In genomic region chrX:149927964-149928258, GRCh38 we compare ENCODE assay signal across 15 cellular contexts. TPM values are rescaled to one million over a fixed set of nuclear protein-coding genes. Genes with fewer than 3 reads are reported as not detected.
DNase-seq lines count a peak whose midpoint lies in the region; ATAC-seq, FAIRE-seq and TF ChIP-seq lines count a peak whose summit lies in the region.
"Not testable (repeated sequence)": the region's sequence is repeated elsewhere in the genome, so short reads cannot be mapped to it uniquely, and the experiment has no call there.
"Had no signal": no experiment of that assay in that cellular context is flagged by ENCODE, and none has a peak within 500 bp of the region (broad histone marks: within the 10 kb centered on the region; RNA-seq: fewer than 3 reads in every experiment).

No MANE protein-coding gene starts in this region.

- TF ChIP-seq POLR2A in GM12892 (IDR thresholded peaks at IDR 0.05; ENCODE audit: low read depth, low read length) = not testable (repeated sequence)

- not testable (repeated sequence) for H3K9me3 Mint-ChIP-seq in activated T-cell treated with anti-CD3 and anti-CD28 coated beads, Interleukin-2, amount 50 U/mL, for 72 hours; stimulated activated naive B cell treated with anti-CD40 and anti-IgM and Interleukin-4, amounts not matched to agents 10 μg/mL and 1 μg/mL and 100 μg/mL, for 72 hours

- DNase-seq in GM12892 (ENCODE audit: insufficient read length); activated T-cell treated with anti-CD3 and anti-CD28 coated beads, Interleukin-2, amount 50 U/mL, for 72 hours; stimulated activated naive B cell treated with anti-CD40 and anti-IgM and Interleukin-4, amounts not matched to agents 10 μg/mL and 1 μg/mL and 100 μg/mL, for 72 hours: not testable (repeated sequence)

- not testable (repeated sequence) for H3K27ac Mint-ChIP-seq in activated T-cell treated with anti-CD3 and anti-CD28 coated beads, Interleukin-2, amount 50 U/mL, for 72 hours; stimulated activated naive B cell treated with anti-CD40 and anti-IgM and Interleukin-4, amounts not matched to agents 10 μg/mL and 1 μg/mL and 100 μg/mL, for 72 hours

- H3K27me3 Mint-ChIP-seq in activated T-cell treated with anti-CD3 and anti-CD28 coated beads, Interleukin-2, amount 50 U/mL, for 72 hours (ENCODE audit: low read depth); stimulated activated naive B cell treated with anti-CD40 and anti-IgM and Interleukin-4, amounts not matched to agents 10 μg/mL and 1 μg/mL and 100 μg/mL, for 72 hours: not testable (repeated sequence)

- not testable (repeated sequence) for H3K4me3 Mint-ChIP-seq in activated T-cell treated with anti-CD3 and anti-CD28 coated beads, Interleukin-2, amount 50 U/mL, for 72 hours; stimulated activated naive B cell treated with anti-CD40 and anti-IgM and Interleukin-4, amounts not matched to agents 10 μg/mL and 1 μg/mL and 100 μg/mL, for 72 hours

- H3K36me3 Mint-ChIP-seq in activated T-cell treated with anti-CD3 and anti-CD28 coated beads, Interleukin-2, amount 50 U/mL, for 72 hours (ENCODE audit: insufficient read depth in 2 of 2); stimulated activated naive B cell treated with anti-CD40 and anti-IgM and Interleukin-4, amounts not matched to agents 10 μg/mL and 1 μg/mL and 100 μg/mL, for 72 hours: not testable (repeated sequence)

- FAIRE-seq in GM12892 (lab: Jason Lieb, UNC) = peak; percentile 87

- ATAC-seq in GM18870 (IDR thresholded peaks at IDR 0.05; ENCODE audit: unreplicated experiment) (peak; percentile 33), GM21529 (IDR thresholded peaks at IDR 0.05; ENCODE audit: unreplicated experiment) (peak; percentile 53), HG02678 (IDR thresholded peaks at IDR 0.05; ENCODE audit: unreplicated experiment) (peak; percentile 40), HG02973 (IDR thresholded peaks at IDR 0.05; ENCODE audit: unreplicated experiment) (peak; percentile 33), HG03442 (IDR thresholded peaks at IDR 0.05; ENCODE audit: unreplicated experiment) (peak; percentile 47)
- ATAC-seq in activated T-cell treated with anti-CD3 and anti-CD28 coated beads, Interleukin-2, amount 50 U/mL, for 72 hours (replicated peaks in 1 of 2) = peak; percentile 51 to 59
- ATAC-seq in stimulated activated naive B cell treated with anti-CD40 and anti-IgM and Interleukin-4, amounts not matched to agents 10 μg/mL and 1 μg/mL and 100 μg/mL, for 72 hours (replicated peaks) = peak; percentile 79

- not testable (repeated sequence) for H3K4me1 Mint-ChIP-seq in activated T-cell treated with anti-CD3 and anti-CD28 coated beads, Interleukin-2, amount 50 U/mL, for 72 hours (ENCODE audit: low read depth); stimulated activated naive B cell treated with anti-CD40 and anti-IgM and Interleukin-4, amounts not matched to agents 10 μg/mL and 1 μg/mL and 100 μg/mL, for 72 hours

RNA-seq across cellular contexts. Expression of gene HSFX4, which starts 1.5 kb away (rescaled TPM):
- not detected for polyA plus RNA-seq in GM12892 (2012; ENCODE audit: missing spikeins)
- total RNA-seq in activated T-cell treated with anti-CD3 and anti-CD28 coated beads, Interleukin-2, amount 50 U/mL, for 72 hours = not detected
- total RNA-seq: A172; CD4-positive, CD25-positive, alpha-beta regulatory T cell; GM23338; H9; PC-3 had no signal
- polyA plus RNA-seq: AG04450; CD4-positive, CD25-positive, alpha-beta regulatory T cell; GM23338; SK-N-SH had no signal

RNA-seq across cellular contexts. Expression of gene EOLA2, which starts 10.4 kb away (rescaled TPM):
- 28.3 TPM for polyA plus RNA-seq in GM12892 (2012; ENCODE audit: missing spikeins)
- 10 to 100 TPM; 44.2 to 54.3 TPM for total RNA-seq in activated T-cell treated with anti-CD3 and anti-CD28 coated beads, Interleukin-2, amount 50 U/mL, for 72 hours

RNA-seq across cellular contexts. Expression of gene MAGEA8, which starts 46.9 kb away (rescaled TPM):
- polyA plus RNA-seq in GM12892 (2012; ENCODE audit: missing spikeins) = not detected
- total RNA-seq in activated T-cell treated with anti-CD3 and anti-CD28 coated beads, Interleukin-2, amount 50 U/mL, for 72 hours = not detected
- total RNA-seq: A172; CD4-positive, CD25-positive, alpha-beta regulatory T cell; GM23338; H9; PC-3 had no signal
- polyA plus RNA-seq: AG04450; CD4-positive, CD25-positive, alpha-beta regulatory T cell; GM23338 had no signal
